22 cellular contexts compared by ENCODE assay signal in the genomic region with DNA sequence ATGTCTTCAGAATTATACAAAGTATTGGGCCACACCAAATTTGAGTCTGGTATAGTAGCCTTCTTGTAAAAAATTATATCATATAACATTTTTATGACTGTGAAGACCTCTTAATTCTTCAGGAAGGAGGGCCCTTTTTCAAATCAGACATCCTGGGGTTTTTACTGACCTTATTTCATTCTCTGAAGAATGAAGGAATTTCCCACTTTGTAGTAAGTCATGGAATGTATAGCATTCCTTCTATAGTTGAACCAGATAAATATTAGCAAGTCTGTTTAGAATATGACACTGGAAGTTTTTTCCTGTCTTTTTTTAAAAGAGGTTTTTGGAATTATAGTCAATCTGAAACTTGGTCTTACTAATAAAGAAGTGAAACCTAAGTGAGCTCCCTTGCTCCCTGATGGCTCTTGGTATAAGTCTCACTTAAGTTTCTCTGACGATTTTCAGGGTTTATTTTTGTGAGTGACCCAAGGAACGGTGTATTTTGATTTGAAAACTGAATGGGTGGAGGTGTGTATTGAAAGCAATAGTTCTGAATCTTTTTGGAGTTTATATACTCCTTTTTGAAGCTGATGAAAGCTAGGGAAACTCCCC. TPM values are rescaled to one million over a fixed set of nuclear protein-coding genes. Genes with fewer than 3 reads are reported as not detected.
DNase-seq lines count a peak whose midpoint lies in the region; ATAC-seq, FAIRE-seq and TF ChIP-seq lines count a peak whose summit lies in the region.
"Had no signal": no experiment of that assay in that cellular context is flagged by ENCODE, and none has a peak within 500 bp of the region (broad histone marks: within the 10 kb centered on the region; RNA-seq: fewer than 3 reads in every experiment).

No MANE protein-coding gene starts in this region.

- no TSS peak for BruUV-seq in GM12878 (replicated peaks; lab: Mats Ljungman, UMichigan)
- no TSS peak for BruUV-seq in PC-3 (replicated peaks; lab: Mats Ljungman, UMichigan)

- H3K9ac ChIP-seq in MM.1S (ENCODE audit: low read length) (no peak overlapping the region), GM12878 (ENCODE audit: control insufficient read depth, insufficient read depth, low read length) (no peak overlapping the region; the same call in 1 of the 2 replicates), PC-3 (ENCODE audit: low read length) (no peak overlapping the region)

- H3K27ac ChIP-seq in MM.1S (ENCODE audit: low read length) (peak overlapping the region; percentile 30; the same call in 1 of the 2 replicates), GM12878 (ENCODE audit: control insufficient read depth, insufficient read depth) (peak overlapping the region; percentile 55), sigmoid colon (peak overlapping the region in 3 of 4 donors; percentile 16 to 49 (median 18)), PC-3 (ENCODE audit: low read length) (no peak overlapping the region)
- H3K27ac ChIP-seq: dorsolateral prefrontal cortex, HL-60, right atrium auricular region, VCaP had no signal

- CTCF ChIA-PET in GM12878 (lab: Yijun Ruan, JAX) (interaction anchor here (0.9 to 1.6 kb wide), 3 partner anchors 14 to 250 kb away, joined by 3 to 7 read pairs (median 5); no protein-coding TSS in a partner anchor), PC-3 (lab: Charles Lee) (no interaction called here)

- no peaks in the 10 kb centered on the region for H3K27me3 ChIP-seq in MM.1S (replicated peaks; ENCODE audit: insufficient read depth, low read length)
- no peaks in the 10 kb centered on the region for H3K27me3 ChIP-seq in GM12878 (replicated peaks in 1 of 2; ENCODE audit: control insufficient read depth in 2 of 2, insufficient read depth in 2 of 2, low read length in 1 of 2)
- H3K27me3 ChIP-seq in sigmoid colon = no peaks in the 10 kb centered on the region
- no peaks in the 10 kb centered on the region for H3K27me3 ChIP-seq in PC-3 (ENCODE audit: low read length)
- H3K27me3 ChIP-seq: dorsolateral prefrontal cortex, esophagus muscularis mucosa, right atrium auricular region had no signal

- intact Hi-C loops in GM12878 (cut with micrococcal nuclease; ENCODE audit: unreplicated experiment) = no loop called here
- intact Hi-C loops in sigmoid colon (cut with DNase I) = no loop called here
- intact Hi-C loops in PC-3 (cut with micrococcal nuclease) = no loop called here

- TF ChIP-seq EP300 in GM12878 (IDR thresholded peaks at IDR 0.05; ENCODE audit: borderline replicate concordance in 1 of 2, control insufficient read depth in 1 of 2, low read depth in 2 of 2, low read length in 2 of 2) (peak in 1 of 2 experiments; percentile 62; a peak in 1 of 4 replicates), sigmoid colon (IDR thresholded peaks at IDR 0.05) (no peak)

- ATAC-seq in GM18858 (IDR thresholded peaks at IDR 0.05; ENCODE audit: unreplicated experiment) (peak; percentile 58), GM12878 (peak; percentile 99), GM19455 (IDR thresholded peaks at IDR 0.05; ENCODE audit: unreplicated experiment) (no peak), PC-3 (no peak)
- ATAC-seq: activated CD8-positive, alpha-beta T cell treated with anti-CD3 and anti-CD28 coated beads for 36 hours; activated T-cell treated with anti-CD3 and anti-CD28 coated beads, Interleukin-2, amount 50 U/mL, for 4 hours; K562; T-cell had no signal

- TF ChIP-seq POLR2A in GM12878 (IDR thresholded peaks at IDR 0.05; ENCODE audit: low read depth, low read length) (no peak), sigmoid colon (IDR thresholded peaks at IDR 0.05) (no peak)

- H3K9me2 ChIP-seq in MM.1S (replicated peaks; ENCODE audit: insufficient read depth, low read length) = no peaks in the 10 kb centered on the region
- no peaks in the 10 kb centered on the region for H3K9me2 ChIP-seq in PC-3 (replicated peaks; ENCODE audit: low read length)

- H3K36me3 ChIP-seq in MM.1S (replicated peaks; ENCODE audit: insufficient read depth, low read length) = no peaks in the 10 kb centered on the region
- H3K36me3 ChIP-seq in GM12878 (ENCODE audit: control insufficient read depth in 2 of 2, insufficient read depth in 2 of 2, low read length in 1 of 2) = no peaks in the 10 kb centered on the region
- no peaks in the 10 kb centered on the region for H3K36me3 ChIP-seq in sigmoid colon
- H3K36me3 ChIP-seq in PC-3 (ENCODE audit: low read depth, low read length) = no peaks in the 10 kb centered on the region
- H3K36me3 ChIP-seq: right atrium auricular region had no signal

- H3K79me2 ChIP-seq in MM.1S (ENCODE audit: low read length) (no peaks in the 10 kb centered on the region), GM12878 (ENCODE audit: control insufficient read depth, insufficient read depth, low read length) (peaks cover 8% of the 10 kb centered on the region), PC-3 (ENCODE audit: low read length) (no peaks in the 10 kb centered on the region)

- H2AFZ ChIP-seq in MM.1S (ENCODE audit: low read length) (no peak overlapping the region), GM12878 (ENCODE audit: control insufficient read depth, low read depth, low read length) (no peak overlapping the region), PC-3 (ENCODE audit: low read length) (no peak overlapping the region)

- H3K9me3 ChIP-seq in MM.1S (replicated peaks; ENCODE audit: insufficient read depth, low read length) (no peaks in the 10 kb centered on the region), GM12878 (replicated peaks; ENCODE audit: control insufficient read depth, insufficient read depth, low read length) (no peaks in the 10 kb centered on the region), sigmoid colon (no peaks in the 10 kb centered on the region), PC-3 (ENCODE audit: low read length) (no peaks in the 10 kb centered on the region)
- H3K9me3 ChIP-seq: esophagus muscularis mucosa, right atrium auricular region had no signal

- RAD21 ChIA-PET in GM12878 (lab: Charles Lee; ENCODE audit: unreplicated experiment) = no interaction called here

- H4K20me1 ChIP-seq in MM.1S (ENCODE audit: insufficient read depth, low read length) (no peaks in the 10 kb centered on the region), GM12878 (ENCODE audit: control insufficient read depth, insufficient read depth) (no peaks in the 10 kb centered on the region), PC-3 (ENCODE audit: low read length) (no peaks in the 10 kb centered on the region)

- no peak for TF ChIP-seq RAD21 in GM12878 (IDR thresholded peaks at IDR 0.05; ENCODE audit: insufficient read depth, low read depth, low read length)

- peaks cover 42% of the 10 kb centered on the region for H3K4me1 ChIP-seq in MM.1S (ENCODE audit: low read length)
- peaks cover 26% of the 10 kb centered on the region for H3K4me1 ChIP-seq in GM12878 (ENCODE audit: control insufficient read depth, insufficient read depth, low read length)
- peaks cover 0 to 68% (median 65%) of the 10 kb centered on the region in 4 donors for H3K4me1 ChIP-seq in sigmoid colon
- no peaks in the 10 kb centered on the region for H3K4me1 ChIP-seq in PC-3 (ENCODE audit: insufficient read depth, low read length)

- H3K4me3 ChIP-seq in MM.1S (ENCODE audit: low read length) (0 out of 2 replicates have a peak overlapping the region, but pooled peaks have one; percentile 0), GM12878 (0 out of 2 replicates have a peak overlapping the region, but pooled peaks have one; percentile 21), sigmoid colon (no peak overlapping the region), PC-3 (ENCODE audit: low read length) (no peak overlapping the region)
- H3K4me3 ChIP-seq: dorsolateral prefrontal cortex, esophagus muscularis mucosa, K562, right atrium auricular region had no signal

- peaks cover 12% of the 10 kb centered on the region for H3F3A ChIP-seq in MM.1S (ENCODE audit: insufficient read depth, low read length)
- no peaks in the 10 kb centered on the region for H3F3A ChIP-seq in PC-3 (ENCODE audit: low read length, unreplicated experiment)

- DNase-seq in MM.1S (peak; percentile 50), GM12878 (ENCODE audit: low read depth, low spot score) (no peak), sigmoid colon (no peak), PC-3 (no peak), epidermal melanocyte (ENCODE audit: insufficient read length, low spot score) (no peak), middle frontal gyrus (ENCODE audit: extremely low spot score, low spot score) (no peak)
- DNase-seq: activated CD8-positive, alpha-beta T cell treated with anti-CD3 and anti-CD28 coated beads for 36 hours; activated T-cell treated with anti-CD3 and anti-CD28 coated beads, Interleukin-2, amount 50 U/mL, for 4 hours; dorsolateral prefrontal cortex; head of caudate nucleus; kidney; NCI-H2171; NCI-H774; T-cell had no signal

- H3K4me2 ChIP-seq in MM.1S (ENCODE audit: low read depth, low read length) = peak overlapping the region; percentile 7; the same call in 1 of the 2 replicates
- H3K4me2 ChIP-seq in GM12878 (ENCODE audit: control insufficient read depth, insufficient read depth) = no peak overlapping the region
- no peak overlapping the region for H3K4me2 ChIP-seq in PC-3 (ENCODE audit: low read length)

- peak; percentile 86 for FAIRE-seq in GM12878 (lab: Jason Lieb, UNC)
- FAIRE-seq: bronchial epithelial cell, kidney had no signal

- WGBS in GM12878 (ENCODE audit: insufficient coverage, insufficient replicate concordance, low lambda C conversion rate, missing lambda C conversion rate) = 0% methylated on average over 2 of the region's 2 CpGs
- 67 to 77% methylated on average over 2 of the region's 2 CpGs for WGBS in sigmoid colon, 2 donors

- in situ Hi-C loops in GM12878 (cut with MboI) = no loop called here

- POLR2A ChIA-PET in GM12878 (lab: Charles Lee) (interaction anchor here (1.0 kb wide), 1 partner anchor 11 kb away, joined by 3 read pairs; no protein-coding TSS in a partner anchor), PC-3 (lab: Charles Lee; ENCODE audit: unreplicated experiment) (no interaction called here)

- SMC1A ChIA-PET in GM12878 (lab: Charles Lee; ENCODE audit: uncharacterized antibody, unreplicated experiment) = interaction anchor here (0.6 to 1.6 kb wide), 5 partner anchors 16 to 97 kb away, joined by 3 to 6 read pairs (median 4); no protein-coding TSS in a partner anchor

- TF ChIP-seq CTCF in MM.1S (IDR thresholded peaks at IDR 0.05; ENCODE audit: low read length) = no peak
- TF ChIP-seq CTCF in GM12878 (IDR thresholded peaks at IDR 0.05 in 2 of 3, conservative IDR thresholded peaks at IDR 0.05 in 1 of 3; ENCODE audit: control insufficient read depth in 2 of 3, extremely low read depth in 1 of 3, insufficient read depth in 1 of 3, low read depth in 3 of 3, low read length in 3 of 3) = no peak
- no peak for TF ChIP-seq CTCF in sigmoid colon (IDR thresholded peaks at IDR 0.05)
- no peak for TF ChIP-seq CTCF in PC-3 (conservative IDR thresholded peaks at IDR 0.05; ENCODE audit: low read depth, low read length)

RNA-seq across cellular contexts. Expression of gene SNX27, which starts 23.7 kb away (rescaled TPM):
- 50.2 and 54.1 TPM in 2 replicates for total RNA-seq in GM12878 (2013; cell fraction: nucleolus; rRNA removed)
- total RNA-seq in GM12878 (2014; rRNA removed) (12.5 and 13.5 TPM in 2 replicates), GM12878 (2014; rRNA removed; fragmentation: Illumina TruSeq; extraction: Trizol) (12.4 and 12.9 TPM in 2 replicates), GM12878 (2021) (20.8 and 21.8 TPM in 2 replicates), sigmoid colon (10 to 100 TPM; 49.0 to 59.0 (median 54.1) TPM), PC-3 (2014; rRNA removed) (25.1 and 34.8 TPM in 2 replicates)
- 3.7 TPM for polyA plus RNA-seq in GM12878 (2011; ENCODE audit: low read depth)
- polyA plus RNA-seq in GM12878 (2011; rRNA removed) (12.5 and 15.1 TPM in 2 replicates), GM12878 (2014; fragmentation: Illumina TruSeq; extraction: Trizol) (8.4 and 9.8 TPM in 2 replicates), GM12878 (2014; fragmentation: Nextera tagmentation; extraction: Ambion mirVana) (1 to 10 TPM; 3.8 to 3.9 TPM), GM12878 (2014; rRNA removed) (9.0 and 10.0 TPM in 2 replicates), GM12878 (2016; fragmentation: Nextera tagmentation; extraction: Ambion mirVana) (10 to 100 TPM; 18.5 to 20.0 TPM), sigmoid colon (10 to 100 TPM in 1 of 3 donors, 1 to 10 TPM in 2; 3.6 to 12.3 (median 7.4) TPM)
- 7.9 and 9.5 TPM in 2 replicates for polyA plus RNA-seq in GM12878 (2011; cell fraction: cytosol; rRNA removed)
- polyA plus RNA-seq in GM12878 (2011; cell fraction: nucleus; rRNA removed) = 8.6 and 9.1 TPM in 2 replicates
- polyA plus RNA-seq in GM12878 (2012) = 5.2 and 5.4 TPM in 2 replicates
- polyA minus RNA-seq in GM12878 (2011; rRNA and poly(A)+ RNA removed) = 21.4 and 38.2 TPM in 2 replicates
- 9.4 and 10.4 TPM in 2 replicates for polyA minus RNA-seq in GM12878 (2011; cell fraction: cytosol; rRNA and poly(A)+ RNA removed)
- polyA minus RNA-seq in GM12878 (2011; cell fraction: nucleus; rRNA and poly(A)+ RNA removed) = 7.0 and 15.6 TPM in 2 replicates

Comparison
In these comparisons a context has a peak if more than half of its experiments do, and no peak if none do; other contexts are left out.
1. ATAC-seq: peak in GM18858 (single experiment) and GM12878 (single experiment); none in GM19455 (single experiment) and PC-3 (single experiment).
2. H3K4me3 ChIP-seq: peak in MM.1S (single experiment) and GM12878 (single experiment); none in sigmoid colon (0 of 4) and PC-3 (single experiment).